In genomic region chr22:27972732-27973698, GRCh38 we compare ENCODE assay signal across 1 cellular context.
TF ChIP-seq lines count a peak whose summit lies in the region.

No MANE protein-coding gene starts in this region.

TF ChIP-seq in WTC11, 78 proteins besides CTCF, POLR2A, EP300 and RAD21 (continued from another document):
- TF ChIP-seq, protein P1, sequence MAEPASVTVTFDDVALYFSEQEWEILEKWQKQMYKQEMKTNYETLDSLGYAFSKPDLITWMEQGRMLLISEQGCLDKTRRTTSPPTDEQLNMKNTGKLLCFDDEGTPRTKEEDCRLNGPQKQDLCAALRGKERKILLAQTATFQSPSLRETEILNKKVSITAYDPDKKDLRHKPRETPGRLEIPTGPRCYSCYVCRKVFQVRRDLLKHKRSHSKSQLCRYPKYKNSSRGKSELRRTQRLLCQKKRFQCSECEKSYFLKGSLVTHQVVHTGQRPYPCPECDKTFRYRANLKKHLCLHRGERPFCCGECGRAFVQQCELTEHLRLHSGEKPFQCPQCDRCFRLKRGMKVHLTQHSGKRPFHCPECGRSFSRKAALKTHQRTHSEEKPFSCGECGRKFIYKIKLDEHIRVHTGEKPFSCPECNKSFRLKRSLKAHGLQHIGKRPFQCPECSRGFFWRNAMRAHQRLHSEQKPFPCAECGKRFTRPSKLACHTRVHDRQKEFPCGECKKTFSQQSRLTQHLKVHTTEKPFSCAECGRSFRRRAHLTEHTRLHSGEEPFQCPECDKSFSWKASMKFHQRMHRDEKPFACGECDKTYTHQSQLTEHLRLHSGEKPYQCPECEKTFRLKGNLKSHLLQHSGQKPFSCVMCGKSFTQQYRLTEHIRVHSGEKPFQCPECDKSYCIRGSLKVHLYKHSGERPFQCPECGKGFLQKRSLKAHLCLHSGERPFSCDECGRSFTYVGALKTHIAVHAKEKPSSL (CRISPR knock-in tag; conservative IDR thresholded peaks at IDR 0.05): no peak
